ENCODE assay signal across 14 cellular contexts in genomic region chr10:112872728-112873127, GRCh38.
DNase-seq lines count a peak whose midpoint lies in the region; ATAC-seq and TF ChIP-seq lines count a peak whose summit lies in the region.
"Had no signal": no experiment of that assay in that cellular context is flagged by ENCODE, and none has a peak within 500 bp of the region (broad histone marks: within the 10 kb centered on the region; RNA-seq: fewer than 3 reads in every experiment).

No MANE protein-coding gene starts in this region.

- H2AFZ ChIP-seq in H9 (ENCODE audit: low read length) = no peak overlapping the region

- H2BK20ac ChIP-seq in H9 (ENCODE audit: low read depth, low read length, poor library complexity, severe bottlenecking) = no peak overlapping the region

- H3K27ac Mint-ChIP-seq in H9 = no peak overlapping the region
- H3K27ac Mint-ChIP-seq: dendritic cell treated with granulocyte-macrophage colony-stimulating factor and Interleukin-4, amounts not matched to agents 40 ng/mL and 50 ng/mL, for 4 days had no signal

- no peak overlapping the region for H3K56ac ChIP-seq in H9 (ENCODE audit: insufficient read length, low read depth, low read length)

- H3K4me3 ChIP-seq in AG04450 (ENCODE audit: low read depth, low read length) = no peak overlapping the region
- H3K4me3 ChIP-seq in uterus = no peak overlapping the region

- no peak overlapping the region for H2BK15ac ChIP-seq in H9 (ENCODE audit: low read depth, low read length)

- H3K79me1 ChIP-seq in H9 (ENCODE audit: insufficient read depth, low read depth, low read length, poor library complexity, severe bottlenecking) = no peaks in the 10 kb centered on the region

- peaks cover 2% of the 10 kb centered on the region; the same call in 1 of the 2 replicates for H3K27me3 Mint-ChIP-seq in H9 (ENCODE audit: low read depth)

- no peak overlapping the region for H4K91ac ChIP-seq in H9 (ENCODE audit: insufficient read length, low read depth, low read length)

- H2BK12ac ChIP-seq in H9 (ENCODE audit: insufficient read length, low read depth, low read length) = no peak overlapping the region

- no peak overlapping the region for H3K23ac ChIP-seq in H9 (ENCODE audit: insufficient read length, low read depth, low read length)

- no peaks in the 10 kb centered on the region for H3K79me2 ChIP-seq in H9 (ENCODE audit: insufficient read depth, low read length)

- no peak overlapping the region for H4K8ac ChIP-seq in H9 (replicated peaks; ENCODE audit: insufficient read length, low read depth, low read length)

- peaks cover 12 to 21% (median 15%) of the 10 kb centered on the region in 3 experiments for H3K36me3 Mint-ChIP-seq in H9 (ENCODE audit: insufficient read depth in 1 of 3, low read depth in 3 of 3)

- no peak overlapping the region for H3K4ac ChIP-seq in H9 (ENCODE audit: low read depth, low read length)

- WGBS in H9 (ENCODE audit: extremely low coverage, insufficient read length, low lambda C conversion rate) = no CpG with 5 or more reads among the region's 1 CpG

- no peaks in the 10 kb centered on the region for H3K4me1 ChIP-seq in H9 (ENCODE audit: insufficient read depth, low read length)
- H3K4me1 ChIP-seq in uterus = no peaks in the 10 kb centered on the region

- no peaks in the 10 kb centered on the region for H4K20me1 ChIP-seq in H9 (ENCODE audit: control insufficient read depth, insufficient read depth, insufficient read length)

- DNase-seq in AG04450 (ENCODE audit: low read depth, low spot score) (no peak), H9 (no peak), amniotic epithelial cell (ENCODE audit: low read depth) (peak; percentile 10), iPS DF 4.7 (ENCODE audit: extremely low read depth, low spot score) (peak; percentile 22), cerebellar cortex (ENCODE audit: low spot score) (no peak), uterus (no peak), NCI-H2196 treated with DMSO at 0.1 percent for 48 hours (lab: John Stamatoyannopoulos, UW; ENCODE audit: unreplicated experiment) (no peak)
- DNase-seq: activated naive CD4-positive, alpha-beta T cell treated with anti-CD3 and anti-CD28 coated beads, Interleukin-2, amount 50 U/mL, for 16 hours; head of caudate nucleus; NCI-H1092 treated with DMSO at 0.1 percent for 48 hours; occipital lobe; T-helper 9 cell had no signal

- H4K5ac ChIP-seq in H9 (ENCODE audit: insufficient read length, low read depth, low read length) = no peak overlapping the region

- H3K9ac ChIP-seq in H9 (ENCODE audit: extremely low read depth, insufficient read length, low read length) = no peak overlapping the region

- H3K9me3 ChIP-seq in AG04450 (ENCODE audit: control insufficient read depth, insufficient read depth, low read length) = no peaks in the 10 kb centered on the region
- peaks cover 10% of the 10 kb centered on the region for H3K9me3 ChIP-seq in H9 (ENCODE audit: control insufficient read depth, low read depth, low read length)
- H3K9me3 ChIP-seq in uterus = peaks cover 0 to 14% of the 10 kb centered on the region in 2 donors

- no peaks in the 10 kb centered on the region for H3K36me3 ChIP-seq in uterus

- H2BK120ac ChIP-seq in H9 (ENCODE audit: low read depth, low read length, poor library complexity, severe bottlenecking) = no peak overlapping the region

- CTCF ChIA-PET in AG04450 (lab: Charles Lee) = no interaction called here

- H3K27ac ChIP-seq in AG04450 (ENCODE audit: low read depth, low read length) = no peak overlapping the region
- no peak overlapping the region for H3K27ac ChIP-seq in H9 (ENCODE audit: insufficient read length, low read depth, low read length)
- H3K27ac ChIP-seq in uterus = no peak overlapping the region

- ATAC-seq in HG03571 (IDR thresholded peaks at IDR 0.05; ENCODE audit: unreplicated experiment) = no peak

- TF ChIP-seq CTCF in AG04450 (IDR thresholded peaks at IDR 0.05; ENCODE audit: low read depth, low read length) (peak; percentile 37), H9 (conservative IDR thresholded peaks at IDR 0.05) (peak; percentile 63), uterus (IDR thresholded peaks at IDR 0.05) (no peak)

- no peak overlapping the region for H3K4me3 Mint-ChIP-seq in H9
- H3K4me3 Mint-ChIP-seq: dendritic cell treated with granulocyte-macrophage colony-stimulating factor and Interleukin-4, amounts not matched to agents 40 ng/mL and 50 ng/mL, for 4 days had no signal

- peaks cover 10 to 16% of the 10 kb centered on the region in 2 experiments for H3K9me3 Mint-ChIP-seq in H9

- no peak for TF ChIP-seq POLR2A in uterus (IDR thresholded peaks at IDR 0.05)

- H2AK5ac ChIP-seq in H9 (ENCODE audit: insufficient read length, low read length) = no peak overlapping the region

- H3K14ac ChIP-seq in H9 (ENCODE audit: insufficient read depth, low read length) = no peak overlapping the region

- no peaks in the 10 kb centered on the region for H3K23me2 ChIP-seq in H9 (ENCODE audit: insufficient read length, low read depth, low read length, poor library complexity, severe bottlenecking)

- H3K27me3 ChIP-seq in AG04450 (ENCODE audit: control insufficient read depth, insufficient read depth, low read length) (no peaks in the 10 kb centered on the region), H9 (ENCODE audit: insufficient read depth, low read length) (no peaks in the 10 kb centered on the region), uterus (no peaks in the 10 kb centered on the region)

- POLR2A ChIA-PET in AG04450 (lab: Yijun Ruan, JAX) = no interaction called here

- no peaks in the 10 kb centered on the region; a peak in 1 of 4 replicates for H3K4me1 Mint-ChIP-seq in H9

- H2BK5ac ChIP-seq in H9 (ENCODE audit: insufficient read length, low read length) = no peak overlapping the region

- H3K4me2 ChIP-seq in H9 (ENCODE audit: insufficient read depth, insufficient read length, low read length) = no peak overlapping the region

- H3K18ac ChIP-seq in H9 (ENCODE audit: insufficient read length, low read depth, low read length) = no peak overlapping the region

- no peak overlapping the region for H3T11ph ChIP-seq in H9 (ENCODE audit: low read length)

- intact Hi-C loops in uterus (cut with DNase I; ENCODE audit: low total_unique reads) = no loop called here

Comparison
In these comparisons a context has a peak if more than half of its experiments do, and no peak if none do; other contexts are left out.
1. DNase-seq: peak in amniotic epithelial cell (single experiment) and iPS DF 4.7 (single experiment); none in AG04450 (single experiment), H9 (single experiment), cerebellar cortex (single experiment), uterus (0 of 2) and NCI-H2196 treated with DMSO at 0.1 percent for 48 hours (single experiment).
2. CTCF ChIP-seq: peak in AG04450 (single experiment) and H9 (single experiment); none in uterus (0 of 4).